Comparison of ENCODE assay signal across 17 cellular contexts in the genomic region with DNA sequence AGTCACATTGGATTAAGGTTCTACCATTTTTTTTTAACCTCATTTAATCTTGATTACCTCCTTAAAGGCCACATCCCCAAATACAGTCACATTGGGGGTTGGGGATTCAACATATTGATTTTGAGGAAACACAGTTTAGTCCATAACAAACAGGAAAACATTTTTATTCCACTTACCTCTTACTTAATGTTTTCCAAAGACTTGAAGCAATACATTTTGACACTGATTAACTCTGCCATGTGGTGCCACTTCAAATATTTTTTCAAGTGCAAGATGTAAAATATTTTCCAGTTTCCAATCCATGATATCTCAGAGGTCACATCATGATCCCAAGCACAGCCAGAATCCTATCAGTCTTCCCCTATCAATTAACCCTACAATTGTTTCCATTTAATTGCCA.
DNase-seq lines count a peak whose midpoint lies in the region; TF ChIP-seq lines count a peak whose summit lies in the region.
"Had no signal": no experiment of that assay in that cellular context is flagged by ENCODE, and none has a peak within 500 bp of the region (broad histone marks: within the 10 kb centered on the region; RNA-seq: fewer than 3 reads in every experiment).

No MANE protein-coding gene starts in this region.

- H3K4me3 Mint-ChIP-seq in progenitor cell of endocrine pancreas (ENCODE audit: low read depth) = no peak overlapping the region
- H3K4me3 Mint-ChIP-seq: CD4-positive, CD25-positive, alpha-beta regulatory T cell; CD8-positive, alpha-beta memory T cell had no signal

- H3K9ac ChIP-seq in OCI-LY1 (ENCODE audit: low read length) = no peak overlapping the region
- H3K9ac ChIP-seq in adipocyte (ENCODE audit: low read length) = no peak overlapping the region
- H3K9ac ChIP-seq: GM23248 had no signal

- H3K4me1 ChIP-seq in OCI-LY1 (ENCODE audit: insufficient read depth, low read length, severe bottlenecking) (peaks cover 45% of the 10 kb centered on the region), adipocyte (ENCODE audit: control insufficient read depth, insufficient read depth, low read length) (peaks cover 11% of the 10 kb centered on the region)

- no peaks in the 10 kb centered on the region for H3F3A ChIP-seq in OCI-LY1 (ENCODE audit: insufficient read depth, low read length)

- no peaks in the 10 kb centered on the region for H3K79me2 ChIP-seq in OCI-LY1 (ENCODE audit: insufficient read depth, low read length)

- H3K9me2 ChIP-seq in OCI-LY1 (ENCODE audit: low read depth, low read length) = no peaks in the 10 kb centered on the region

- no peaks in the 10 kb centered on the region for H3K27me3 ChIP-seq in OCI-LY1 (ENCODE audit: insufficient read depth, low read length)
- H3K27me3 ChIP-seq in adipocyte (replicated peaks; ENCODE audit: control insufficient read depth, insufficient read depth, low read length) = peaks cover 5% of the 10 kb centered on the region
- no peaks in the 10 kb centered on the region for H3K27me3 ChIP-seq in H7 (ENCODE audit: control insufficient read depth, insufficient read depth, low read length)
- H3K27me3 ChIP-seq: BE2C had no signal

- H3K9me3 ChIP-seq in OCI-LY1 (ENCODE audit: low read length) (peaks cover 6% of the 10 kb centered on the region), adipocyte (ENCODE audit: control insufficient read depth, low read length) (peaks cover 4% of the 10 kb centered on the region)
- H3K9me3 ChIP-seq: BE2C had no signal

- H3K9me3 Mint-ChIP-seq in progenitor cell of endocrine pancreas (ENCODE audit: low read depth) = peaks cover 9% of the 10 kb centered on the region

- TF ChIP-seq CTCF in OCI-LY1 (IDR thresholded peaks at IDR 0.05; ENCODE audit: low read length) = no peak
- no peak for TF ChIP-seq CTCF in progenitor cell of endocrine pancreas (IDR thresholded peaks at IDR 0.05; ENCODE audit: unreplicated experiment)
- no peak for TF ChIP-seq CTCF in coronary artery (IDR thresholded peaks at IDR 0.05)

- peak overlapping the region; percentile 64 for H2AFZ ChIP-seq in OCI-LY1 (ENCODE audit: low read length)
- H2AFZ ChIP-seq: GM23248 had no signal

- peak overlapping the region; percentile 42 for H3K27ac Mint-ChIP-seq in progenitor cell of endocrine pancreas
- H3K27ac Mint-ChIP-seq: CD4-positive, CD25-positive, alpha-beta regulatory T cell; CD8-positive, alpha-beta memory T cell had no signal

- no peaks in the 10 kb centered on the region for H3K36me3 ChIP-seq in OCI-LY1 (ENCODE audit: insufficient read depth, low read length)
- H3K36me3 ChIP-seq in adipocyte (ENCODE audit: control insufficient read depth, insufficient read depth, low read length, severe bottlenecking) = no peaks in the 10 kb centered on the region
- no peaks in the 10 kb centered on the region for H3K36me3 ChIP-seq in H7 (replicated peaks; ENCODE audit: control insufficient read depth, insufficient read depth, low read length)
- H3K36me3 ChIP-seq: BE2C had no signal

- DNase-seq in adipocyte (ENCODE audit: low read depth) (peak; percentile 60), progenitor cell of endocrine pancreas (ENCODE audit: low spot score, unreplicated experiment) (no peak), coronary artery (ENCODE audit: low spot score) (no peak), NCI-H2196 treated with DMSO at 0.1 percent for 48 hours (lab: John Stamatoyannopoulos, UW; ENCODE audit: unreplicated experiment) (no peak), H7 (no peak)
- DNase-seq in effector CD4-positive, alpha-beta T cell = no peak
- DNase-seq: ACHN; BE2C; C1 segment of cervical spinal cord; CD4-positive, CD25-positive, alpha-beta regulatory T cell; CD8-positive, alpha-beta memory T cell; COR-L47; DMS 273 treated with DMSO at 0.1 percent for 48 hours; DND-41; EL; GM23248 had no signal

- no peak overlapping the region for H3K4me2 ChIP-seq in OCI-LY1 (ENCODE audit: low read length)

- peaks cover 49% of the 10 kb centered on the region for H3K4me1 Mint-ChIP-seq in progenitor cell of endocrine pancreas (ENCODE audit: low read depth)
- H3K4me1 Mint-ChIP-seq: CD4-positive, CD25-positive, alpha-beta regulatory T cell; CD8-positive, alpha-beta memory T cell had no signal

- H3K4me3 ChIP-seq in OCI-LY1 (ENCODE audit: low read depth, low read length, poor library complexity, severe bottlenecking) (no peak overlapping the region), adipocyte (ENCODE audit: low read length) (no peak overlapping the region), coronary artery (no peak overlapping the region), H7 (ENCODE audit: insufficient read depth, low read depth, low read length) (no peak overlapping the region)
- H3K4me3 ChIP-seq: GM23248 had no signal

- H4K20me1 ChIP-seq in OCI-LY1 (ENCODE audit: insufficient read depth, low read length) = no peaks in the 10 kb centered on the region

- H3K36me3 Mint-ChIP-seq in progenitor cell of endocrine pancreas (ENCODE audit: insufficient read depth) = no peaks in the 10 kb centered on the region
- H3K36me3 Mint-ChIP-seq: CD4-positive, CD25-positive, alpha-beta regulatory T cell; CD8-positive, alpha-beta memory T cell had no signal

- no peaks in the 10 kb centered on the region for H3K27me3 Mint-ChIP-seq in progenitor cell of endocrine pancreas
- H3K27me3 Mint-ChIP-seq: CD4-positive, CD25-positive, alpha-beta regulatory T cell; CD8-positive, alpha-beta memory T cell had no signal

- H3K27ac ChIP-seq in OCI-LY1 (ENCODE audit: low read depth, low read length, poor library complexity, severe bottlenecking) (peak overlapping the region; percentile 92), coronary artery (no peak overlapping the region)
- H3K27ac ChIP-seq: GM23248 had no signal
